10 cellular contexts compared by ENCODE assay signal in genomic region chr19:11087870-11088507, GRCh38. TPM values are rescaled to one million over a fixed set of nuclear protein-coding genes. Genes with fewer than 3 reads are reported as not detected.
DNase-seq lines count a peak whose midpoint lies in the region; ATAC-seq and TF ChIP-seq lines count a peak whose summit lies in the region.
"Had no signal": no experiment of that assay in that cellular context is flagged by ENCODE, and none has a peak within 500 bp of the region (broad histone marks: within the 10 kb centered on the region; RNA-seq: fewer than 3 reads in every experiment).

No MANE protein-coding gene starts in this region.

- peak overlapping the region in 9 of 10 donors; percentile 85 to 99 (median 96) for H3K27ac ChIP-seq in heart right ventricle
- peak overlapping the region; percentile 98 for H3K27ac ChIP-seq in mesodermal cell (ENCODE audit: low read depth, low read length, severe bottlenecking)
- peak overlapping the region; percentile 98 for H3K27ac ChIP-seq in upper lobe of right lung

- TF ChIP-seq CTCF in heart right ventricle (IDR thresholded peaks at IDR 0.05) (no peak), MCF 10A (IDR thresholded peaks at IDR 0.05; ENCODE audit: unreplicated experiment) (no peak), upper lobe of right lung (IDR thresholded peaks at IDR 0.05) (no peak)

- H3K4me1 ChIP-seq in heart right ventricle: peaks cover 0 to 71% (median 47%) of the 10 kb centered on the region in 9 donors
- H3K4me1 ChIP-seq in mesodermal cell (ENCODE audit: control insufficient read depth, insufficient read depth, low read length, poor library complexity, severe bottlenecking): peaks cover 21% of the 10 kb centered on the region
- H3K4me1 ChIP-seq in upper lobe of right lung: peaks cover 52% of the 10 kb centered on the region

- peak overlapping the region; percentile 99 for H3K27ac Mint-ChIP-seq in MCF 10A (ENCODE audit: low read depth, unreplicated experiment)

- 80 to 81% methylated on average over 4 of the region's 4 CpGs for WGBS in heart right ventricle, 2 donors
- 100% methylated on average over 1 of the region's 4 CpGs for WGBS in mesodermal cell (ENCODE audit: insufficient coverage in 2 of 2), 2 experiments

- POLR2A ChIA-PET in MCF 10A (lab: Yijun Ruan, JAX): interaction anchor here (0.6 to 5.2 kb wide), 22 partner anchors 8 to 287 kb away, joined by 3 to 73 read pairs (median 4); partner anchors contain the start of genes SMARCA4, SWSAP1 and YIPF2

- H3K9me3 Mint-ChIP-seq in MCF 10A (ENCODE audit: unreplicated experiment): no peaks in the 10 kb centered on the region
- H3K9me3 Mint-ChIP-seq: CD8-positive, alpha-beta T cell had no signal

- BruUV-seq in MCF 10A (replicated peaks; lab: Mats Ljungman, UMichigan): no TSS peak

- CTCF ChIA-PET in MCF 10A (lab: Yijun Ruan, JAX): interaction anchor here (0.7 to 4.0 kb wide), 3 partner anchors 24 to 148 kb away, joined by 3 to 31 read pairs (median 4); no protein-coding TSS in a partner anchor

- peaks cover 0 to 6% (median 0%) of the 10 kb centered on the region in 9 donors for H3K36me3 ChIP-seq in heart right ventricle
- H3K36me3 ChIP-seq in mesodermal cell (ENCODE audit: control insufficient read depth, insufficient read depth, low read length): peaks cover 27% of the 10 kb centered on the region
- H3K36me3 ChIP-seq in upper lobe of right lung: no peaks in the 10 kb centered on the region

- peak overlapping the region; percentile 92 for H3K4me3 Mint-ChIP-seq in MCF 10A (ENCODE audit: unreplicated experiment)

- H3K4me1 Mint-ChIP-seq in MCF 10A (ENCODE audit: insufficient read depth, unreplicated experiment): peaks cover 9% of the 10 kb centered on the region

- peak overlapping the region in 1 of 10 donors; percentile 76 for H3K4me3 ChIP-seq in heart right ventricle
- peak overlapping the region; percentile 99 for H3K4me3 ChIP-seq in mesodermal cell (ENCODE audit: extremely low read depth, insufficient read depth, low read length, poor library complexity, severe bottlenecking)
- H3K4me3 ChIP-seq in upper lobe of right lung: peak overlapping the region; percentile 76

- H3K9me3 ChIP-seq in heart right ventricle: no peaks in the 10 kb centered on the region
- H3K9me3 ChIP-seq in mesodermal cell (ENCODE audit: control insufficient read depth, low read length): no peaks in the 10 kb centered on the region
- H3K9me3 ChIP-seq in upper lobe of right lung: no peaks in the 10 kb centered on the region

- intact Hi-C loops in heart right ventricle (cut with DNase I): loop anchor here in 4 of 10 donors (5.0 to 10.0 kb wide), 2 partner anchors 51 to 113 kb away; no protein-coding TSS in a partner anchor
- intact Hi-C loops in cardiac septum (cut with DNase I): no loop called here
- intact Hi-C loops in MCF 10A (cut with micrococcal nuclease): loop anchor here (5.0 kb wide), 1 partner anchor 151 kb away; no protein-coding TSS in a partner anchor
- intact Hi-C loops in upper lobe of right lung (cut with DNase I): no loop called here

- H3K27me3 Mint-ChIP-seq in MCF 10A (ENCODE audit: insufficient read depth, unreplicated experiment): no peaks in the 10 kb centered on the region

- peaks cover 39% of the 10 kb centered on the region for H3K36me3 Mint-ChIP-seq in MCF 10A (ENCODE audit: insufficient read depth, unreplicated experiment)
- H3K36me3 Mint-ChIP-seq: CD8-positive, alpha-beta T cell had no signal

- DNase-seq in heart right ventricle (no peak), cardiac septum (ENCODE audit: low spot score) (no peak), MCF 10A (ENCODE audit: unreplicated experiment) (no peak), upper lobe of right lung (no peak), OCI-M2 (lab: John Stamatoyannopoulos, UW; ENCODE audit: unreplicated experiment) (no peak), HuH-7.5 (ENCODE audit: low spot score) (no peak)
- DNase-seq: CD8-positive, alpha-beta T cell; NCI-H2227 treated with DMSO at 0.1 percent for 48 hours had no signal

- no peaks in the 10 kb centered on the region for H3K27me3 ChIP-seq in heart right ventricle
- no peaks in the 10 kb centered on the region for H3K27me3 ChIP-seq in upper lobe of right lung

- ATAC-seq in heart right ventricle (no peak), upper lobe of right lung (no peak), GM21390 (IDR thresholded peaks at IDR 0.05; ENCODE audit: unreplicated experiment) (no peak)
- ATAC-seq: CD8-positive, alpha-beta T cell had no signal

RNA-seq across cellular contexts. Expression of gene LDLR, which starts 1.3 kb away (rescaled TPM):
- total RNA-seq in heart right ventricle (10 to 100 TPM in 8 of 10 donors, 1 to 10 TPM in 2; 4.5 to 76.1 (median 16.4) TPM), cardiac septum (22.1 TPM), MCF 10A (2022) (126 and 127 TPM in 2 replicates), upper lobe of right lung (242 TPM)
- polyA plus RNA-seq in heart right ventricle: 10 to 100 TPM in 1 of 2 donors, 1 to 10 TPM in 1; 7.4 to 24.1 TPM
- 180 TPM for polyA plus RNA-seq in mesodermal cell (2013, experiment 1 of 2)
- polyA plus RNA-seq in mesodermal cell (2013, experiment 2 of 2): 159 TPM
